ENCODE assay signal across 8 cellular contexts in genomic region chr3:63228677-63229076, GRCh38. TPM values are rescaled to one million over a fixed set of nuclear protein-coding genes. Genes with fewer than 3 reads are reported as not detected.
A peak's percentile ranks its signal among the peaks of the same experiment; 100 is the strongest.
DNase-seq lines count a peak whose midpoint lies in the region; ATAC-seq and TF ChIP-seq lines count a peak whose summit lies in the region.

No MANE protein-coding gene starts in this region.

- H4K91ac ChIP-seq in mesenchymal stem cell (ENCODE audit: low read length): no peak overlapping the region

- no peak overlapping the region for H3K9ac ChIP-seq in colonic mucosa (ENCODE audit: low read depth in 2 of 2, low read length in 2 of 2)
- peak overlapping the region; percentile 31 for H3K9ac ChIP-seq in mesenchymal stem cell (ENCODE audit: low read length)

- H3K27ac ChIP-seq in colonic mucosa: no peak overlapping the region
- no peak overlapping the region for H3K27ac ChIP-seq in mesenchymal stem cell (ENCODE audit: low read length, poor library complexity, severe bottlenecking)
- H3K27ac ChIP-seq in spleen: no peak overlapping the region

- TF ChIP-seq POLR2A in spleen (IDR thresholded peaks at IDR 0.05): no peak

- H2BK15ac ChIP-seq in mesenchymal stem cell (ENCODE audit: low read depth, poor library complexity, severe bottlenecking): no peak overlapping the region

- no peak overlapping the region for H3K4me2 ChIP-seq in mesenchymal stem cell (ENCODE audit: low read length, poor library complexity, severe bottlenecking)

- no peak overlapping the region for H3K4me3 ChIP-seq in colonic mucosa
- peak overlapping the region in 1 of 2 experiments; percentile 52 for H3K4me3 ChIP-seq in mesenchymal stem cell (ENCODE audit: insufficient read depth in 1 of 2, low read depth in 1 of 2, low read length in 2 of 2)
- H3K4me3 ChIP-seq in spleen: no peak overlapping the region

- DNase-seq in AG09319 (ENCODE audit: extremely low read depth, low read depth): peak; percentile 18
- DNase-seq in NCI-H526 (lab: John Stamatoyannopoulos, UW): peak; percentile 39 to 74
- peak; percentile 35 for DNase-seq in colonic mucosa
- peak; percentile 17 for DNase-seq in mesenchymal stem cell
- DNase-seq in spleen: no peak

- no peaks in the 10 kb centered on the region for H3K79me1 ChIP-seq in mesenchymal stem cell (replicated peaks; ENCODE audit: low read length, poor library complexity, severe bottlenecking)

- H3K9me3 ChIP-seq in colonic mucosa (no peaks in the 10 kb centered on the region), mesenchymal stem cell (ENCODE audit: control insufficient read depth, low read length) (no peaks in the 10 kb centered on the region), spleen (no peaks in the 10 kb centered on the region)

- H2AFZ ChIP-seq in mesenchymal stem cell (ENCODE audit: low read depth, low read length): no peak overlapping the region

- H2BK12ac ChIP-seq in mesenchymal stem cell (ENCODE audit: low read length in 2 of 2): no peak overlapping the region

- intact Hi-C loops in colonic mucosa (cut with DNase I) (no loop called here), spleen (cut with DNase I; ENCODE audit: low total_unique reads) (no loop called here)

- H2AK5ac ChIP-seq in mesenchymal stem cell (ENCODE audit: low read length, severe bottlenecking): no peak overlapping the region

- H3K23ac ChIP-seq in mesenchymal stem cell (ENCODE audit: low read length in 2 of 2): no peak overlapping the region

- no peak overlapping the region for H2BK120ac ChIP-seq in mesenchymal stem cell (ENCODE audit: low read depth, low read length)

- 37% methylated on average over 6 of the region's 6 CpGs for WGBS in mesenchymal stem cell
- WGBS in spleen, 5 donors: 21 to 30% (median 24%) methylated on average over 6 of the region's 6 CpGs

- H3K36me3 ChIP-seq in colonic mucosa: no peaks in the 10 kb centered on the region
- H3K36me3 ChIP-seq in mesenchymal stem cell (ENCODE audit: control insufficient read depth in 1 of 2, insufficient read depth in 2 of 2, low read depth in 1 of 2, low read length in 2 of 2): no peaks in the 10 kb centered on the region
- no peaks in the 10 kb centered on the region for H3K36me3 ChIP-seq in spleen

- H3K4me1 ChIP-seq in colonic mucosa (no peaks in the 10 kb centered on the region), mesenchymal stem cell (ENCODE audit: control insufficient read depth, insufficient read depth, low read depth, low read length) (no peaks in the 10 kb centered on the region), spleen (peaks cover 0 to 5% (median 0%) of the 10 kb centered on the region in 6 donors)

- ATAC-seq in GM18508 (IDR thresholded peaks at IDR 0.05; ENCODE audit: insufficient read depth, unreplicated experiment) (peak; percentile 88), HG03066 (IDR thresholded peaks at IDR 0.05; ENCODE audit: low read depth, unreplicated experiment) (peak; percentile 83), esophagus mucosa (no peak)

- H3K27me3 ChIP-seq in colonic mucosa: no peaks in the 10 kb centered on the region
- peaks cover 0 to 9% of the 10 kb centered on the region in 2 experiments for H3K27me3 ChIP-seq in mesenchymal stem cell (ENCODE audit: control insufficient read depth in 1 of 2, insufficient read depth in 1 of 2, low read length in 2 of 2)
- no peaks in the 10 kb centered on the region for H3K27me3 ChIP-seq in spleen (replicated peaks in 1 of 7)

- no peak overlapping the region for H4K8ac ChIP-seq in mesenchymal stem cell (ENCODE audit: low read length)

- H3K4ac ChIP-seq in mesenchymal stem cell (ENCODE audit: low read depth in 1 of 2, low read length in 2 of 2): no peak overlapping the region

- TF ChIP-seq CTCF in AG09319 (IDR thresholded peaks at IDR 0.05; ENCODE audit: low read depth, low read length): peak; percentile 63
- TF ChIP-seq CTCF in colonic mucosa (IDR thresholded peaks at IDR 0.05): peak; percentile 43
- TF ChIP-seq CTCF in spleen (IDR thresholded peaks at IDR 0.05 in 8 of 11, conservative IDR thresholded peaks at IDR 0.05 in 3 of 11): peak in 5 of 11 experiments; percentile 10 to 31 (median 21)

- no peak overlapping the region for H2BK5ac ChIP-seq in mesenchymal stem cell (ENCODE audit: low read depth, low read length, poor library complexity, severe bottlenecking)

- H3K14ac ChIP-seq in mesenchymal stem cell (ENCODE audit: low read length in 2 of 2): no peak overlapping the region

- no peak overlapping the region for H3K18ac ChIP-seq in mesenchymal stem cell (ENCODE audit: low read depth in 1 of 2, low read length in 2 of 2)

RNA-seq across cellular contexts. Expression of gene SYNPR, which starts 49.4 kb away (rescaled TPM):
- total RNA-seq in colonic mucosa (under 1 TPM in 1 of 2 donors, not detected in 1; 0.17 TPM), spleen (not detected), esophagus mucosa (not detected)
- not detected for polyA plus RNA-seq in mesenchymal stem cell (2013, experiment 1 of 2)
- not detected for polyA plus RNA-seq in mesenchymal stem cell (2013, experiment 2 of 2)
- not detected for polyA plus RNA-seq in spleen
